In the genomic region with DNA sequence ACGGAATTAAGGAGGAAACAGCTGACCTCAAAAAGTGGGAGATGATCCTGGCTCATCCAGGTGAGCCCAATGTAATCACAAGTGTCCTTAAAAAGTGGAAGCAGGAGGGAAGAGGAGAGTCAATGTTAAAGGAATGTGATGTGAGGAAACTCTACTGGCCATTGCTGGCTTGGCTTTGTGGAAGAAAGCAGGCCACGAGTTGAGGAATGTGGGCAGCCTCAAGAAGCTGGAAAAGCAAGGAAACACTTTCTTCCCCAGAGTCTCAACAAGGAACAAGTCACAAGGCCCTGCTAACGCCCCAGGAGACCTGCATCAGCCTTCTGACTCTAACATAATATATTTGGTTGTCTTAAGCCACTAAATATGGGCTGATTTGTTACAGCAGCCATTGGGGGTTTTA, we compare ENCODE assay signal across 20 cellular contexts.
"Had no signal": no experiment of that assay in that cellular context is flagged by ENCODE, and none has a peak within 500 bp of the region (broad histone marks: within the 10 kb centered on the region; RNA-seq: fewer than 3 reads in every experiment).

No MANE protein-coding gene starts in this region.

- H3K4me3 ChIP-seq: coronary artery, mucosa of descending colon, prostate gland, skin epidermis had no signal

- H3K4me3 Mint-ChIP-seq: activated CD4-positive, alpha-beta T cell treated with anti-CD3 and anti-CD28 coated beads, Interleukin-2, amount 10 ng/mL, durations not matched to agents 7 days and 5 days; activated CD8-positive, alpha-beta T cell treated with anti-CD3 and anti-CD28 coated beads, Interleukin-2, amount 10 ng/mL, durations not matched to agents 7 days and 5 days; activated naive CD8-positive, alpha-beta T cell treated with anti-CD3 and anti-CD28 coated beads, Interleukin-2, amount 10 ng/mL, durations not matched to agents 7 days and 5 days; activated T-cell treated with anti-CD3 and anti-CD28 coated beads, Interleukin-2, amount 50 U/mL, for 24 hours; central memory CD8-positive, alpha-beta T cell; naive B cell; stimulated activated naive CD8-positive, alpha-beta T cell treated with anti-CD3 and anti-CD28 coated beads, Interleukin-15, amount 100 ng/mL, for 72 hours; T-helper 1 cell treated with Interleukin-12 subunit alpha and Interleukin-12 subunit beta and Interleukin-4 antibody, amounts not matched to agents 30 μg/mL and 1 μg/mL, for 36 hours; type B pancreatic cell had no signal

- DNase-seq: activated CD4-positive, alpha-beta T cell treated with anti-CD3 and anti-CD28 coated beads, Interleukin-2, amount 10 ng/mL, durations not matched to agents 7 days and 5 days; activated CD8-positive, alpha-beta T cell treated with anti-CD3 and anti-CD28 coated beads, Interleukin-2, amount 10 ng/mL, durations not matched to agents 7 days and 5 days; activated naive CD4-positive, alpha-beta T cell treated with Interleukin-2 at 50 U/mL for 16 hours; activated naive CD8-positive, alpha-beta T cell treated with anti-CD3 and anti-CD28 coated beads, Interleukin-2, amount 10 ng/mL, durations not matched to agents 7 days and 5 days; activated T-cell treated with anti-CD3 and anti-CD28 coated beads, Interleukin-2, amount 50 U/mL, for 24 hours; anterior cingulate cortex; left ventricle myocardium superior; mucosa of descending colon; naive B cell; right cardiac atrium; stimulated activated CD4-positive, alpha-beta T cell treated with anti-CD3 and anti-CD28 coated beads, Interleukin-15, amount 100 ng/mL, for 24 hours; stimulated activated CD4-positive, alpha-beta T cell treated with anti-CD3 and anti-CD28 coated beads, Interleukin-4, amount 100 ng/mL, for 1 hour; stimulated activated naive CD8-positive, alpha-beta T cell treated with anti-CD3 and anti-CD28 coated beads, Interleukin-15, amount 100 ng/mL, for 72 hours had no signal

- H3K36me3 Mint-ChIP-seq: activated naive CD8-positive, alpha-beta T cell treated with anti-CD3 and anti-CD28 coated beads, Interleukin-2, amount 10 ng/mL, durations not matched to agents 7 days and 5 days; naive B cell; type B pancreatic cell had no signal

- H3K27ac Mint-ChIP-seq: activated CD4-positive, alpha-beta T cell treated with anti-CD3 and anti-CD28 coated beads, Interleukin-2, amount 10 ng/mL, durations not matched to agents 7 days and 5 days; activated CD8-positive, alpha-beta T cell treated with anti-CD3 and anti-CD28 coated beads, Interleukin-2, amount 10 ng/mL, durations not matched to agents 7 days and 5 days; activated naive CD8-positive, alpha-beta T cell treated with anti-CD3 and anti-CD28 coated beads, Interleukin-2, amount 10 ng/mL, durations not matched to agents 7 days and 5 days; activated T-cell treated with anti-CD3 and anti-CD28 coated beads, Interleukin-2, amount 50 U/mL, for 24 hours; activated T-helper 2 cell treated with anti-CD3 and anti-CD28 coated beads, Interferon-gamma antibody, Interleukin-2, Interleukin-4, amounts not matched to agents 10 μg/mL and 5 μg/mL and 100 μg/mL, durations not matched to agents 14 hours and 24 hours and 36 hours; naive B cell; T-helper 1 cell treated with Interleukin-12 subunit alpha and Interleukin-12 subunit beta and Interleukin-4 antibody, amounts not matched to agents 30 μg/mL and 1 μg/mL, for 36 hours; type B pancreatic cell had no signal

- H3K9me3 Mint-ChIP-seq: activated CD4-positive, alpha-beta T cell treated with anti-CD3 and anti-CD28 coated beads, Interleukin-2, amount 10 ng/mL, durations not matched to agents 7 days and 5 days; activated naive CD8-positive, alpha-beta T cell treated with anti-CD3 and anti-CD28 coated beads, Interleukin-2, amount 10 ng/mL, durations not matched to agents 7 days and 5 days; activated T-cell treated with anti-CD3 and anti-CD28 coated beads, Interleukin-2, amount 50 U/mL, for 24 hours; activated T-helper 2 cell treated with anti-CD3 and anti-CD28 coated beads, Interferon-gamma antibody, Interleukin-2, Interleukin-4, amounts not matched to agents 10 μg/mL and 5 μg/mL and 100 μg/mL, durations not matched to agents 14 hours and 24 hours and 36 hours; stimulated activated naive CD8-positive, alpha-beta T cell treated with anti-CD3 and anti-CD28 coated beads, Interleukin-15, amount 100 ng/mL, for 72 hours; T-helper 1 cell treated with Interleukin-12 subunit alpha and Interleukin-12 subunit beta and Interleukin-4 antibody, amounts not matched to agents 30 μg/mL and 1 μg/mL, for 36 hours; type B pancreatic cell had no signal

- ATAC-seq: activated CD8-positive, alpha-beta T cell treated with anti-CD3 and anti-CD28 coated beads, Interleukin-2, amount 10 ng/mL, durations not matched to agents 7 days and 5 days; left ventricle myocardium superior; mucosa of descending colon; right cardiac atrium; stimulated activated naive CD8-positive, alpha-beta T cell treated with anti-CD3 and anti-CD28 coated beads, Interleukin-15, amount 100 ng/mL, for 72 hours had no signal

- H3K4me1 Mint-ChIP-seq: activated CD4-positive, alpha-beta T cell treated with anti-CD3 and anti-CD28 coated beads, Interleukin-2, amount 10 ng/mL, durations not matched to agents 7 days and 5 days; activated naive CD8-positive, alpha-beta T cell treated with anti-CD3 and anti-CD28 coated beads, Interleukin-2, amount 10 ng/mL, durations not matched to agents 7 days and 5 days; central memory CD8-positive, alpha-beta T cell; naive B cell; stimulated activated naive CD8-positive, alpha-beta T cell treated with anti-CD3 and anti-CD28 coated beads, Interleukin-15, amount 100 ng/mL, for 72 hours had no signal

- H3K9me3 ChIP-seq: mucosa of descending colon, prostate gland had no signal

- H3K36me3 ChIP-seq: prostate gland had no signal

- H3K27ac ChIP-seq: coronary artery, prostate gland, skin epidermis had no signal

- H3K27me3 Mint-ChIP-seq: activated CD4-positive, alpha-beta T cell treated with anti-CD3 and anti-CD28 coated beads, Interleukin-2, amount 10 ng/mL, durations not matched to agents 7 days and 5 days; activated naive CD8-positive, alpha-beta T cell treated with anti-CD3 and anti-CD28 coated beads, Interleukin-2, amount 10 ng/mL, durations not matched to agents 7 days and 5 days; activated T-cell treated with anti-CD3 and anti-CD28 coated beads, Interleukin-2, amount 50 U/mL, for 24 hours; central memory CD8-positive, alpha-beta T cell; stimulated activated naive CD8-positive, alpha-beta T cell treated with anti-CD3 and anti-CD28 coated beads, Interleukin-15, amount 100 ng/mL, for 72 hours; type B pancreatic cell had no signal

- H3K4me1 ChIP-seq: prostate gland had no signal
